In the genomic region with DNA sequence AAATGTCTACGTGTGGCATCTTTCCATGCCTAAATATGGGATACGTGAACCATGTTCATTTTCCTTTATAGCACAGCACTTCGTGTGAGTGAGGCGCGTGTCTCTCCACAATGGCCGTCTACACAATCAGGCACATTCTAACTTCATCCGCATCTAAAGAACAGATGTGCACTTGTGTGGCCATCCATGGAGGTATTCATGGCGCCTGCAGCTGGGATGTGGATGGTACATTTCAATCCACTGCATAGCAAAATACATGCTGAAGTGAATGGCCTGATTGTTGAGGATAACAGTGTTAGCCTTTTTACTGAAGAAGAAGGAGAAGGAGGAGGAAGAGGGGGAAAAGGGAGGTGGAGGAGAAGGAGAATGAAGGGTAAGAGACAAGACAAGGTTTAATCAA, we compare ENCODE assay signal across 17 cellular contexts. TPM values are rescaled to one million over a fixed set of nuclear protein-coding genes. Genes with fewer than 3 reads are reported as not detected.
A peak's percentile ranks its signal among the peaks of the same experiment; 100 is the strongest.
DNase-seq lines count a peak whose midpoint lies in the region; ATAC-seq lines count a peak whose summit lies in the region.
"Had no signal": no experiment of that assay in that cellular context is flagged by ENCODE, and none has a peak within 500 bp of the region (broad histone marks: within the 10 kb centered on the region; RNA-seq: fewer than 3 reads in every experiment).

No MANE protein-coding gene starts in this region.

- DNase-seq in G401 (ENCODE audit: low spot score) (peak; percentile 6), caudate nucleus (lab: John Stamatoyannopoulos, UW) (peak in 55 of 61 donors; percentile 5 to 91 (median 69)), hypothalamus (lab: John Stamatoyannopoulos, UW) (peak in 37 of 51 donors; percentile 6 to 89 (median 54)), pons (ENCODE audit: low spot score) (peak; percentile 99), AML-193 (lab: John Stamatoyannopoulos, UW) (no peak), SHP77 (lab: John Stamatoyannopoulos, UW) (no peak), GM19238 (ENCODE audit: insufficient read length, low spot score) (no peak)
- DNase-seq: CD4-positive, alpha-beta T cell; DMS79; HFFc6; NCI-H1092 treated with DMSO at 0.1 percent for 48 hours; NCI-H1694; NCI-H2107; NCI-H345; NCI-H69 had no signal

- peak overlapping the region; percentile 97 for H3K27ac ChIP-seq in caudate nucleus (ENCODE audit: low read depth, low read length)
- H3K27ac ChIP-seq: KMS-11 had no signal

- ATAC-seq in esophagus mucosa: no peak

- in situ Hi-C loops in G401 (cut with HindIII; ENCODE audit: low sequenced_read_pairs): no loop called here

RNA-seq across cellular contexts. Expression of gene TRIM2, which starts 34.4 kb away (rescaled TPM):
- total RNA-seq in G401 (2014; rRNA removed; shearing (Covaris generic)): 0.44 and 0.62 TPM in 2 replicates
- 9.0 TPM for total RNA-seq in esophagus mucosa

Comparison
In these comparisons a context has a peak if more than half of its experiments do, and no peak if none do; other contexts are left out.
1. DNase-seq: peak in G401 (single experiment), caudate nucleus (55 of 61), hypothalamus (37 of 51) and pons (single experiment); none in AML-193 (0 of 2), SHP77 (0 of 2) and GM19238 (single experiment).